In the genomic region with DNA sequence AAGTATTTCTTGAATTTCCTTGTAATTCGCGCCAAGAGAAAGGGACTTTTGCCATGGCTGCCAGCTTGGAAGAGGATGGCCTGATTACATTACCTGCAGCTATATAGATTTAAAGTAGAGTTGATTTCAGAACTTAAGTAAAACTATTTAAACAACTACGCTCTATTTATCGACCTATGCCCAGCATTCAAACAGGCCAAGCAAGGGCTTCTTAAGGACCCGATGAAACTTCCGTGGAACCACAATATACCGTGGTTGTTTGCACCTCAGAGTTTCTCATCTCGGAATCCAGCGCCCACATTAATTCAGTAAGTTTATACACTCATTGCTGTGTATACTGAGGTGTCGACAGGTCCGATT, we compare ENCODE assay signal across 8 cellular contexts. TPM values are rescaled to one million over a fixed set of nuclear protein-coding genes. Genes with fewer than 3 reads are reported as not detected.
DNase-seq lines count a peak whose midpoint lies in the region; ATAC-seq and TF ChIP-seq lines count a peak whose summit lies in the region.

No MANE protein-coding gene starts in this region.

- no peaks in the 10 kb centered on the region for H3K9me3 ChIP-seq in PC-3 (ENCODE audit: low read length)
- H3K9me3 ChIP-seq in neural progenitor cell (ENCODE audit: low read depth) = no peaks in the 10 kb centered on the region

- H3K9me2 ChIP-seq in PC-3 (replicated peaks; ENCODE audit: low read length) = no peaks in the 10 kb centered on the region

- no peak for ATAC-seq in PC-3

- CTCF ChIA-PET in BJ (lab: Yijun Ruan, JAX) = interaction anchor here (1.2 to 1.3 kb wide), 2 partner anchors 12 to 292 kb away, joined by 3 read pairs; no protein-coding TSS in a partner anchor
- CTCF ChIA-PET in PC-3 (lab: Charles Lee) = no interaction called here

- H3K27ac Mint-ChIP-seq in endothelial cell (ENCODE audit: unreplicated experiment) (peak overlapping the region; percentile 85), neural progenitor cell (peak overlapping the region; percentile 78)

- H3K27me3 ChIP-seq in BJ (ENCODE audit: control insufficient read depth, insufficient read depth, low read length) = no peaks in the 10 kb centered on the region
- no peaks in the 10 kb centered on the region for H3K27me3 ChIP-seq in PC-3 (ENCODE audit: low read length)
- H3K27me3 ChIP-seq in neural progenitor cell = peaks cover 28% of the 10 kb centered on the region

- no peak for TF ChIP-seq CTCF in BJ (IDR thresholded peaks at IDR 0.05; ENCODE audit: insufficient read depth, low read depth, low read length)
- TF ChIP-seq CTCF in PC-3 (conservative IDR thresholded peaks at IDR 0.05; ENCODE audit: low read depth, low read length) = no peak
- no peak for TF ChIP-seq CTCF in endothelial cell (IDR thresholded peaks at IDR 0.05; ENCODE audit: unreplicated experiment)
- TF ChIP-seq CTCF in neural progenitor cell (IDR thresholded peaks at IDR 0.05) = no peak

- H3K79me2 ChIP-seq in PC-3 (ENCODE audit: low read length) (peaks cover 39% of the 10 kb centered on the region), neural progenitor cell (ENCODE audit: low read depth) (peaks cover 28% of the 10 kb centered on the region)

- intact Hi-C loops in PC-3 (cut with micrococcal nuclease) = no loop called here

- peak overlapping the region; percentile 77 for H3K4me3 ChIP-seq in BJ (ENCODE audit: low read depth, low read length)
- peak overlapping the region; percentile 65 for H3K4me3 ChIP-seq in PC-3 (ENCODE audit: low read length)
- H3K4me3 ChIP-seq in neural progenitor cell = peak overlapping the region; percentile 69

- H2AFZ ChIP-seq in PC-3 (ENCODE audit: low read length) (peak overlapping the region; percentile 94), neural progenitor cell (replicated peaks) (peak overlapping the region; percentile 93)

- POLR2A ChIA-PET in BJ (lab: Charles Lee) (no interaction called here), PC-3 (lab: Charles Lee; ENCODE audit: unreplicated experiment) (no interaction called here)

- peak overlapping the region; percentile 31 for H3K9ac ChIP-seq in PC-3 (ENCODE audit: low read length)
- H3K9ac ChIP-seq in neural progenitor cell = no peak overlapping the region

- peak overlapping the region; percentile 93 for H3K4me3 Mint-ChIP-seq in endothelial cell (ENCODE audit: unreplicated experiment)
- peak overlapping the region; percentile 90 for H3K4me3 Mint-ChIP-seq in neural progenitor cell

- H3K27me3 Mint-ChIP-seq in endothelial cell (ENCODE audit: unreplicated experiment) (no peaks in the 10 kb centered on the region), neural progenitor cell (ENCODE audit: insufficient read depth, low read depth) (peaks cover 2% of the 10 kb centered on the region)

- peak overlapping the region; percentile 25; the same call in 1 of the 2 replicates for H3K27ac ChIP-seq in PC-3 (ENCODE audit: low read length)
- H3K27ac ChIP-seq in neural progenitor cell = no peak overlapping the region

- H3K36me3 Mint-ChIP-seq in endothelial cell (ENCODE audit: low read depth, unreplicated experiment) (no peaks in the 10 kb centered on the region), neural progenitor cell (no peaks in the 10 kb centered on the region)

- H3F3A ChIP-seq in PC-3 (ENCODE audit: low read length, unreplicated experiment) (no peaks in the 10 kb centered on the region), neural progenitor cell (ENCODE audit: low read depth) (peaks cover 20% of the 10 kb centered on the region)

- H3K36me3 ChIP-seq in BJ (ENCODE audit: control insufficient read depth, insufficient read depth, low read length) (no peaks in the 10 kb centered on the region), PC-3 (ENCODE audit: low read depth, low read length) (no peaks in the 10 kb centered on the region), neural progenitor cell (no peaks in the 10 kb centered on the region)

- H4K20me1 ChIP-seq in PC-3 (ENCODE audit: low read length) (peaks cover 5% of the 10 kb centered on the region; the same call in 1 of the 2 replicates), neural progenitor cell (ENCODE audit: low read depth) (peaks cover 36% of the 10 kb centered on the region)

- H3K4me1 Mint-ChIP-seq in endothelial cell (ENCODE audit: unreplicated experiment) = peaks cover 30% of the 10 kb centered on the region
- H3K4me1 Mint-ChIP-seq in neural progenitor cell = peaks cover 34% of the 10 kb centered on the region

- DNase-seq in BJ (ENCODE audit: low read depth) (no peak), PC-3 (no peak), endothelial cell (ENCODE audit: low spot score) (no peak), neural progenitor cell (ENCODE audit: low spot score) (peak; percentile 6), NCI-H526 treated with DMSO at 0.1 percent for 48 hours (lab: John Stamatoyannopoulos, UW) (no peak), AG08395 (ENCODE audit: low spot score) (no peak), germinal center (ENCODE audit: low spot score) (no peak), C1 segment of cervical spinal cord (lab: John Stamatoyannopoulos, UW) (no peak)

- H3K9me3 Mint-ChIP-seq in endothelial cell (ENCODE audit: unreplicated experiment) = no peaks in the 10 kb centered on the region
- no peaks in the 10 kb centered on the region for H3K9me3 Mint-ChIP-seq in neural progenitor cell

- BruUV-seq in PC-3 (replicated peaks; lab: Mats Ljungman, UMichigan) = TSS peak; percentile 54

- peak overlapping the region; percentile 79 for H3K4me2 ChIP-seq in PC-3 (ENCODE audit: low read length)
- peak overlapping the region; percentile 79 for H3K4me2 ChIP-seq in neural progenitor cell

- H3K4me1 ChIP-seq in PC-3 (ENCODE audit: insufficient read depth, low read length) (peaks cover 23% of the 10 kb centered on the region), neural progenitor cell (peaks cover 24% of the 10 kb centered on the region)

RNA-seq across cellular contexts. Expression of gene CDC14B, which starts 0.5 kb away (rescaled TPM):
- polyA plus RNA-seq in BJ (2011; rRNA removed) = 12.1 and 13.9 TPM in 2 replicates
- 15.9 and 16.6 TPM in 2 replicates for polyA minus RNA-seq in BJ (2011; rRNA and poly(A)+ RNA removed)
- 10.5 and 11.4 TPM in 2 replicates for total RNA-seq in PC-3 (2014; rRNA removed)
- total RNA-seq in endothelial cell (ENCODE audit: unreplicated experiment) = 21.4 TPM
- total RNA-seq in neural progenitor cell (ENCODE audit: low replicate concordance) = 24.7 and 38.1 TPM in 2 replicates

RNA-seq across cellular contexts. Expression of gene PRXL2C, which starts 35.0 kb away (rescaled TPM):
- polyA plus RNA-seq in BJ (2011; rRNA removed) = 10.6 and 13.1 TPM in 2 replicates
- polyA minus RNA-seq in BJ (2011; rRNA and poly(A)+ RNA removed) = 7.8 and 10.0 TPM in 2 replicates
- total RNA-seq in PC-3 (2014; rRNA removed) = 9.7 and 15.2 TPM in 2 replicates
- 17.5 TPM for total RNA-seq in endothelial cell (ENCODE audit: unreplicated experiment)
- 4.2 and 5.1 TPM in 2 replicates for total RNA-seq in neural progenitor cell (ENCODE audit: low replicate concordance)
